ENCODE assay signal across 22 cellular contexts in the genomic region with DNA sequence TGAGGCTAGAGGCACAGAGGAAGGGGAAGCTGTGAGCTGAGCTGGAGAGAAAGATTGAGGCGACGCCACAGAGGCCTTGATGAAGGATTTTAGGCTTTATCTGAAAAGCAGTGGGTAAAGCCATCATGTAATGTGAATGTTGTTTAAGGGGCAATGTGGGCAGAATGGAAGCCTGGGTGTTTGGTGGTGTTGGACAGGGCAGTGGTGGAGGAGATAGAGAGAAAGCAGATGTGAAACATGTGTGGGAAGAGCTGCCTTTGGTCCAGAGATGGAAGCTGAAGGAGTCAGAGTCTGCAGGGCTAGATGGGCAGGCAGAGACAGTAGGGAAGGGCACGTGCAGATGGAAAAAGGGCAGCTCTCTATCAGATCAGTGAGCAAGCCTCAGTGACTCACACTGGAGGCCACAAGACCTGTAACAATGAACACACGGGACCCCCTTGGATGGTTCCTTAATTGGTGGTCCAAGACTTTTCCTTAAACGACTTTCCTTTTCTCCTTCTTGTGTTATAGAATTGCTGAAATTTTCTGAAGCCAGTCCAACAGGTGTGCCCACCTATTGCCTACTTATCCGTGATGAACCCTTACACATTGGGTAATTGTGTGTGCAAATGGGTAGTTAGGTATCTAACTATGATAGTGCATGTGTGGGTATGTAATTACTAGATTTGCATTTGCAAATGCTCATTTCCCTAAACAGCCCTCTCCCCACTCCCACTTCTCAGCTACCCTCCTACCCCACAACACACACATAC. TPM values are rescaled to one million over a fixed set of nuclear protein-coding genes. Genes with fewer than 3 reads are reported as not detected.
"Had no signal": no experiment of that assay in that cellular context is flagged by ENCODE, and none has a peak within 500 bp of the region (broad histone marks: within the 10 kb centered on the region; RNA-seq: fewer than 3 reads in every experiment).

No MANE protein-coding gene starts in this region.

- H3K4me1 ChIP-seq: breast epithelium, esophagus squamous epithelium, left lung, lower lobe of right lung, right lobe of liver, stomach, suprapubic skin, tibial artery, upper lobe of right lung had no signal

- DNase-seq: activated CD4-positive, CD25-positive, alpha-beta regulatory T cell; activated CD8-positive, alpha-beta memory T cell treated with anti-CD3 and anti-CD28 coated beads, Interleukin-2, amount 10 ng/mL, durations not matched to agents 7 days and 5 days; activated CD8-positive, alpha-beta T cell treated with anti-CD3 and anti-CD28 coated beads, Interleukin-2, amount 10 ng/mL, durations not matched to agents 7 days and 5 days; activated naive CD4-positive, alpha-beta T cell; activated T-cell treated with anti-CD3 and anti-CD28 coated beads, Interleukin-2, amount 50 U/mL, for 48 hours; esophagus squamous epithelium; left lung; lower lobe of right lung; mesendoderm; natural killer cell; ovary; right lobe of liver; stimulated activated CD4-positive, alpha-beta T cell treated with anti-CD3 and anti-CD28 coated beads, Interleukin-4, amount 100 ng/mL, for 1 hour; stomach; tibial artery; upper lobe of right lung had no signal

- H3K27ac ChIP-seq: breast epithelium, esophagus squamous epithelium, left lung, lower lobe of right lung, ovary, right lobe of liver, stomach, suprapubic skin, tibial artery, upper lobe of right lung had no signal

- H3K4me3 ChIP-seq: breast epithelium, esophagus squamous epithelium, left lung, lower lobe of right lung, ovary, right lobe of liver, stomach, suprapubic skin, tibial artery, upper lobe of right lung had no signal

- H3K27me3 ChIP-seq: esophagus squamous epithelium, ovary, right lobe of liver, tibial artery, upper lobe of right lung had no signal

- ATAC-seq: activated CD8-positive, alpha-beta memory T cell treated with anti-CD3 and anti-CD28 coated beads, Interleukin-2, amount 10 ng/mL, durations not matched to agents 7 days and 5 days; activated CD8-positive, alpha-beta T cell treated with anti-CD3 and anti-CD28 coated beads, Interleukin-2, amount 10 ng/mL, durations not matched to agents 7 days and 5 days; left lung; lower lobe of right lung; natural killer cell; right lobe of liver; upper lobe of right lung had no signal

- H3K9me3 ChIP-seq: breast epithelium, esophagus squamous epithelium, left lung, lower lobe of right lung, ovary, right lobe of liver, stomach, suprapubic skin, tibial artery, upper lobe of right lung had no signal

- H3K36me3 ChIP-seq: breast epithelium, esophagus squamous epithelium, left lung, lower lobe of right lung, ovary, right lobe of liver, stomach, suprapubic skin, tibial artery, upper lobe of right lung had no signal

RNA-seq across cellular contexts. Expression of gene ZNF536, which starts 21.7 kb away (rescaled TPM):
- total RNA-seq: activated CD4-positive, alpha-beta T cell treated with anti-CD3 and anti-CD28 coated beads for 36 hours; activated CD8-positive, alpha-beta memory T cell treated with anti-CD3 and anti-CD28 coated beads, Interleukin-2, amount 10 ng/mL, durations not matched to agents 7 days and 5 days; activated CD8-positive, alpha-beta T cell treated with anti-CD3 and anti-CD28 coated beads, Interleukin-2, amount 10 ng/mL, durations not matched to agents 7 days and 5 days; activated naive CD4-positive, alpha-beta T cell treated with anti-CD3 and anti-CD28 coated beads, Interleukin-2, amount 50 U/mL, for 72 hours; endodermal cell; mononuclear cell; natural killer cell had no signal
